Comparison of ENCODE assay signal across 17 cellular contexts in genomic region chr19:35734889-35735288, GRCh38. TPM values are rescaled to one million over a fixed set of nuclear protein-coding genes. Genes with fewer than 3 reads are reported as not detected.
DNase-seq lines count a peak whose midpoint lies in the region; ATAC-seq and TF ChIP-seq lines count a peak whose summit lies in the region.
"Had no signal": no experiment of that assay in that cellular context is flagged by ENCODE, and none has a peak within 500 bp of the region (broad histone marks: within the 10 kb centered on the region; RNA-seq: fewer than 3 reads in every experiment).

No MANE protein-coding gene starts in this region.

- no peaks in the 10 kb centered on the region for H3K27me3 Mint-ChIP-seq in activated T-cell treated with anti-CD3 and anti-CD28 coated beads, Interleukin-2, amount 50 U/mL, for 24 hours
- no peaks in the 10 kb centered on the region for H3K27me3 Mint-ChIP-seq in CD4-positive, alpha-beta T cell
- H3K27me3 Mint-ChIP-seq in T-helper 17 cell (no peaks in the 10 kb centered on the region), nephron progenitor cell (ENCODE audit: low read depth, poor library complexity) (peaks cover 3% of the 10 kb centered on the region), GM23338 (ENCODE audit: insufficient read depth, low read depth, poor library complexity) (peaks cover 5% of the 10 kb centered on the region)

- peaks cover 95% of the 10 kb centered on the region for H3K36me3 Mint-ChIP-seq in activated T-cell treated with anti-CD3 and anti-CD28 coated beads, Interleukin-2, amount 50 U/mL, for 24 hours (ENCODE audit: low read depth)
- H3K36me3 Mint-ChIP-seq in CD4-positive, alpha-beta T cell (ENCODE audit: low read depth), result peaks cover 71% of the 10 kb centered on the region
- H3K36me3 Mint-ChIP-seq in T-helper 17 cell (ENCODE audit: low read depth) (peaks cover 10% of the 10 kb centered on the region), nephron progenitor cell (ENCODE audit: low read depth) (peaks cover 45% of the 10 kb centered on the region), GM23338 (ENCODE audit: low read depth) (peaks cover 66% of the 10 kb centered on the region)

- H3K4me3 Mint-ChIP-seq in activated T-cell treated with anti-CD3 and anti-CD28 coated beads, Interleukin-2, amount 50 U/mL, for 24 hours, result no peak overlapping the region
- peak overlapping the region; percentile 20 for H3K4me3 Mint-ChIP-seq in CD4-positive, alpha-beta T cell
- H3K4me3 Mint-ChIP-seq in T-helper 17 cell, result no peak overlapping the region
- H3K4me3 Mint-ChIP-seq in nephron progenitor cell, result no peak overlapping the region
- no peak overlapping the region; the same call in 2 of the 3 replicates for H3K4me3 Mint-ChIP-seq in GM23338

- no peak overlapping the region for H3K4me3 ChIP-seq in GM23338
- H3K4me3 ChIP-seq: BLaER1 treated with 17β-estradiol and CSF1 and Interleukin-3, amounts not matched to agents 10 nM and 100 nM had no signal

- no peaks in the 10 kb centered on the region for H3K27me3 ChIP-seq in CD4-positive, alpha-beta T cell (ENCODE audit: control insufficient read depth, insufficient read depth, low read length)
- H3K27me3 ChIP-seq in GM23338 (ENCODE audit: insufficient read depth), result no peaks in the 10 kb centered on the region
- H3K27me3 ChIP-seq: BLaER1 treated with 17β-estradiol and CSF1 and Interleukin-3, amounts not matched to agents 10 nM and 100 nM had no signal

- no peaks in the 10 kb centered on the region for H3K9me3 Mint-ChIP-seq in activated T-cell treated with anti-CD3 and anti-CD28 coated beads, Interleukin-2, amount 50 U/mL, for 24 hours
- no peaks in the 10 kb centered on the region for H3K9me3 Mint-ChIP-seq in CD4-positive, alpha-beta T cell
- H3K9me3 Mint-ChIP-seq in nephron progenitor cell (no peaks in the 10 kb centered on the region), GM23338 (no peaks in the 10 kb centered on the region; the same call in 2 of the 3 replicates)

- H3K4me1 Mint-ChIP-seq in activated T-cell treated with anti-CD3 and anti-CD28 coated beads, Interleukin-2, amount 50 U/mL, for 24 hours (ENCODE audit: low read depth), result peaks cover 23% of the 10 kb centered on the region
- peaks cover 29% of the 10 kb centered on the region for H3K4me1 Mint-ChIP-seq in CD4-positive, alpha-beta T cell (ENCODE audit: low read depth)
- H3K4me1 Mint-ChIP-seq in T-helper 17 cell (peaks cover 32% of the 10 kb centered on the region), nephron progenitor cell (peaks cover 7% of the 10 kb centered on the region), GM23338 (no peaks in the 10 kb centered on the region)

- H3K9me3 ChIP-seq in CD4-positive, alpha-beta T cell (ENCODE audit: control insufficient read depth, low read length), result no peaks in the 10 kb centered on the region
- no peaks in the 10 kb centered on the region for H3K9me3 ChIP-seq in T-helper 17 cell (ENCODE audit: control insufficient read depth, low read length, poor library complexity, severe bottlenecking)
- H3K9me3 ChIP-seq: BLaER1 treated with 17β-estradiol and CSF1 and Interleukin-3, amounts not matched to agents 10 nM and 100 nM had no signal

- no peaks in the 10 kb centered on the region for H3K79me2 ChIP-seq in GM23338 (replicated peaks; ENCODE audit: insufficient read depth)

- POLR2A ChIA-PET in CD4-positive, alpha-beta T cell (lab: Charles Lee), result interaction anchor here (1.2 to 2.1 kb wide), 2 partner anchors 9 to 13 kb away, joined by 4 to 7 read pairs; no protein-coding TSS in a partner anchor

- no peaks in the 10 kb centered on the region for H3K9me2 ChIP-seq in GM23338 (ENCODE audit: insufficient read depth)

- H3K36me3 ChIP-seq in GM23338 (ENCODE audit: insufficient read depth), result peaks cover 4% of the 10 kb centered on the region; the same call in 1 of the 2 replicates

- DNase-seq in activated T-cell treated with anti-CD3 and anti-CD28 coated beads, Interleukin-2, amount 50 U/mL, for 24 hours, result no peak
- DNase-seq in activated T-cell treated with anti-CD3 and anti-CD28 coated beads, Interleukin-2, amount 50 U/mL, for 48 hours, result no peak
- no peak for DNase-seq in CD4-positive, alpha-beta T cell
- DNase-seq in T-helper 17 cell, result no peak
- DNase-seq in nephron progenitor cell, result no peak
- no peak for DNase-seq in GM23338 (ENCODE audit: low spot score)
- DNase-seq in GM03348 (ENCODE audit: low spot score), result no peak
- DNase-seq: DMS 273 treated with DMSO at 0.1 percent for 48 hours, NCI-H1048, NCI-H1436 treated with DMSO at 0.1 percent for 48 hours, NCI-H2081 treated with DMSO at 0.1 percent for 48 hours, NCI-H510A, NCI-H82 had no signal

- no peak for ATAC-seq in CD4-positive, alpha-beta T cell (ENCODE audit: poor library complexity)
- ATAC-seq in T-helper 17 cell (no peak), HG03378 (IDR thresholded peaks at IDR 0.05; ENCODE audit: unreplicated experiment) (no peak), GM23338 (no peak)
- ATAC-seq: HepG2 had no signal

- TF ChIP-seq CTCF in CD4-positive, alpha-beta T cell (IDR thresholded peaks at IDR 0.05), result no peak
- no peak for TF ChIP-seq CTCF in nephron progenitor cell (IDR thresholded peaks at IDR 0.05)
- TF ChIP-seq CTCF in GM23338 (conservative IDR thresholded peaks at IDR 0.05; ENCODE audit: low read depth in 2 of 2), result no peak

- peak overlapping the region; percentile 77 for H3K27ac Mint-ChIP-seq in activated T-cell treated with anti-CD3 and anti-CD28 coated beads, Interleukin-2, amount 50 U/mL, for 24 hours
- peak overlapping the region; percentile 69 for H3K27ac Mint-ChIP-seq in CD4-positive, alpha-beta T cell
- H3K27ac Mint-ChIP-seq in T-helper 17 cell (peak overlapping the region; percentile 86), nephron progenitor cell (peak overlapping the region; percentile 66), GM23338 (no peak overlapping the region)

- CTCF ChIA-PET in CD4-positive, alpha-beta T cell (lab: Charles Lee), result no interaction called here

- no peak overlapping the region for H2AFZ ChIP-seq in GM23338

- H3F3A ChIP-seq in GM23338 (replicated peaks; ENCODE audit: low read depth), result no peaks in the 10 kb centered on the region

- no peaks in the 10 kb centered on the region; the same call in 1 of the 2 replicates for H3K4me1 ChIP-seq in GM23338 (ENCODE audit: insufficient read depth)

- H3K4me2 ChIP-seq in GM23338, result no peak overlapping the region
- H3K4me2 ChIP-seq: KMS-11 had no signal

- intact Hi-C loops in CD4-positive, alpha-beta T cell (cut with DNase I, micrococcal nuclease), result no loop called here

- H3K27ac ChIP-seq in CD4-positive, alpha-beta T cell (ENCODE audit: low read depth, low read length), result no peak overlapping the region
- no peak overlapping the region for H3K27ac ChIP-seq in GM23338 (ENCODE audit: low read depth)
- H3K27ac ChIP-seq: BLaER1 treated with 17β-estradiol and CSF1 and Interleukin-3, amounts not matched to agents 10 nM and 100 nM; KMS-11 had no signal

- H4K20me1 ChIP-seq in GM23338 (replicated peaks; ENCODE audit: insufficient read depth), result no peaks in the 10 kb centered on the region; the same call in 1 of the 2 replicates

TF ChIP-seq in GM23338, 12 proteins besides CTCF, POLR2A, EP300 and RAD21:
- TF ChIP-seq STAT1 (IDR thresholded peaks at IDR 0.05; ENCODE audit: unreplicated experiment) (no peak), CREB1 (CRISPR knock-in tag; IDR thresholded peaks at IDR 0.05; ENCODE audit: low read depth) (no peak), POLR2AphosphoS5 (IDR thresholded peaks at IDR 0.05; ENCODE audit: low read depth) (no peak), JUNB (IDR thresholded peaks at IDR 0.05; ENCODE audit: unreplicated experiment) (no peak), NANOG (IDR thresholded peaks at IDR 0.05; ENCODE audit: borderline replicate concordance) (no peak), ETS1 (IDR thresholded peaks at IDR 0.05) (no peak), EZH2phosphoT487 (IDR thresholded peaks at IDR 0.05; ENCODE audit: unreplicated experiment) (no peak), ZNF114 (CRISPR knock-in tag; IDR thresholded peaks at IDR 0.05) (no peak)

RNA-seq across cellular contexts. Expression of gene IGFLR1, which starts 7.4 kb away (rescaled TPM):
- total RNA-seq in CD4-positive, alpha-beta T cell, result 10 to 100 TPM; 40.3 to 43.1 TPM
- total RNA-seq in T-helper 17 cell, result 10 to 100 TPM; 48.1 to 59.0 TPM
- 7.8 and 14.4 TPM in 2 replicates for total RNA-seq in GM23338 (2014; rRNA removed; shearing (Covaris generic))
- 17.8 and 18.1 TPM in 2 replicates for polyA plus RNA-seq in GM23338 (2016; fragmentation: Nextera tagmentation; extraction: Ambion mirVana)

RNA-seq across cellular contexts. Expression of gene U2AF1L4, which starts 10.3 kb away (rescaled TPM):
- total RNA-seq in CD4-positive, alpha-beta T cell, result 10 to 100 TPM; 74.6 to 85.8 TPM
- total RNA-seq in T-helper 17 cell, result 10 to 100 TPM; 48.1 to 68.2 TPM
- total RNA-seq in GM23338 (2014; rRNA removed; shearing (Covaris generic)), result 13.1 and 14.3 TPM in 2 replicates
- 20.0 and 23.7 TPM in 2 replicates for polyA plus RNA-seq in GM23338 (2016; fragmentation: Nextera tagmentation; extraction: Ambion mirVana)

RNA-seq across cellular contexts. Expression of gene PSENEN, which starts 10.6 kb away (rescaled TPM):
- total RNA-seq in CD4-positive, alpha-beta T cell, result 1 to 10 TPM; 7.3 to 9.4 TPM
- 10 to 100 TPM; 21.2 to 24.9 TPM for total RNA-seq in T-helper 17 cell
- 18.5 and 20.6 TPM in 2 replicates for total RNA-seq in GM23338 (2014; rRNA removed; shearing (Covaris generic))
- 175 and 197 TPM in 2 replicates for polyA plus RNA-seq in GM23338 (2016; fragmentation: Nextera tagmentation; extraction: Ambion mirVana)

RNA-seq across cellular contexts. Expression of gene LIN37, which starts 13.5 kb away (rescaled TPM):
- total RNA-seq in CD4-positive, alpha-beta T cell, result 1 to 10 TPM; 4.8 to 6.0 TPM
- 10 to 100 TPM; 12.6 to 13.6 TPM for total RNA-seq in T-helper 17 cell
- 6.8 and 7.1 TPM in 2 replicates for total RNA-seq in GM23338 (2014; rRNA removed; shearing (Covaris generic))
- polyA plus RNA-seq in GM23338 (2016; fragmentation: Nextera tagmentation; extraction: Ambion mirVana), result 4.3 and 8.3 TPM in 2 replicates

RNA-seq across cellular contexts. Expression of gene KMT2B, which starts 17.1 kb away (rescaled TPM):
- 10 to 100 TPM; 59.4 to 59.7 TPM for total RNA-seq in CD4-positive, alpha-beta T cell
- 10 to 100 TPM; 74.0 to 76.1 TPM for total RNA-seq in T-helper 17 cell
- 36.2 and 49.8 TPM in 2 replicates for total RNA-seq in GM23338 (2014; rRNA removed; shearing (Covaris generic))
- polyA plus RNA-seq in GM23338 (2016; fragmentation: Nextera tagmentation; extraction: Ambion mirVana), result 15.5 and 15.8 TPM in 2 replicates
